ENCODE assay signal across 24 cellular contexts in genomic region chr5:68227532-68228160, GRCh38. TPM values are rescaled to one million over a fixed set of nuclear protein-coding genes. Genes with fewer than 3 reads are reported as not detected.
A peak's percentile ranks its signal among the peaks of the same experiment; 100 is the strongest.
DNase-seq lines count a peak whose midpoint lies in the region; ATAC-seq and TF ChIP-seq lines count a peak whose summit lies in the region.
"Had no signal": no experiment of that assay in that cellular context is flagged by ENCODE, and none has a peak within 500 bp of the region (broad histone marks: within the 10 kb centered on the region; RNA-seq: fewer than 3 reads in every experiment).

No MANE protein-coding gene starts in this region.

- no peaks in the 10 kb centered on the region for H3K27me3 ChIP-seq in heart left ventricle
- no peaks in the 10 kb centered on the region for H3K27me3 ChIP-seq in MM.1S (replicated peaks; ENCODE audit: insufficient read depth, low read length)
- H3K27me3 ChIP-seq in neutrophil = no peaks in the 10 kb centered on the region
- H3K27me3 ChIP-seq in upper lobe of left lung = no peaks in the 10 kb centered on the region
- H3K27me3 ChIP-seq: BLaER1, gastroesophageal sphincter, transverse colon had no signal

- ATAC-seq in heart left ventricle (no peak), Right ventricle myocardium inferior (no peak), HG03039 (IDR thresholded peaks at IDR 0.05; ENCODE audit: unreplicated experiment) (no peak), upper lobe of left lung (ENCODE audit: low FRiP score in 2 of 2) (no peak)
- ATAC-seq: gastroesophageal sphincter; left ventricle myocardium superior; naive thymus-derived CD8-positive, alpha-beta T cell had no signal

- no peak overlapping the region for H3K4me3 ChIP-seq in heart left ventricle
- H3K4me3 ChIP-seq in MM.1S (ENCODE audit: low read length) = no peak overlapping the region
- no peak overlapping the region for H3K4me3 ChIP-seq in choroid plexus epithelial cell (ENCODE audit: low read depth, low read length)
- no peak overlapping the region for H3K4me3 ChIP-seq in neutrophil (ENCODE audit: low read depth in 1 of 2, low read length in 1 of 2)
- no peak overlapping the region for H3K4me3 ChIP-seq in upper lobe of left lung
- H3K4me3 ChIP-seq: BLaER1, gastroesophageal sphincter, transverse colon had no signal

- no peaks in the 10 kb centered on the region for H3F3A ChIP-seq in MM.1S (ENCODE audit: insufficient read depth, low read length)

- no peaks in the 10 kb centered on the region for H3K9me3 ChIP-seq in heart left ventricle
- no peaks in the 10 kb centered on the region for H3K9me3 ChIP-seq in MM.1S (replicated peaks; ENCODE audit: insufficient read depth, low read length)
- H3K9me3 ChIP-seq in neutrophil = no peaks in the 10 kb centered on the region
- no peaks in the 10 kb centered on the region for H3K9me3 ChIP-seq in upper lobe of left lung
- H3K9me3 ChIP-seq: BLaER1, gastroesophageal sphincter, transverse colon had no signal

- peaks cover 53% of the 10 kb centered on the region for H3K79me2 ChIP-seq in MM.1S (ENCODE audit: low read length)

- peak overlapping the region in 7 of 12 donors; percentile 0 to 66 (median 12) for H3K27ac ChIP-seq in heart left ventricle
- no peak overlapping the region for H3K27ac ChIP-seq in MM.1S (ENCODE audit: low read length)
- peak overlapping the region; percentile 72 for H3K27ac ChIP-seq in neutrophil
- no peak overlapping the region for H3K27ac ChIP-seq in upper lobe of left lung
- H3K27ac ChIP-seq: BLaER1, gastroesophageal sphincter had no signal

- 58 to 70% (median 64%) methylated on average over 7 of the region's 7 CpGs for WGBS in heart left ventricle, 4 donors
- 79 to 85% methylated on average over 7 of the region's 7 CpGs for WGBS in upper lobe of left lung, 2 donors

- TF ChIP-seq CTCF in heart left ventricle (IDR thresholded peaks at IDR 0.05) (no peak), MM.1S (IDR thresholded peaks at IDR 0.05; ENCODE audit: low read length) (no peak), choroid plexus epithelial cell (conservative IDR thresholded peaks at IDR 0.05; ENCODE audit: low read depth, low read length) (no peak), neutrophil (IDR thresholded peaks at IDR 0.05) (no peak), upper lobe of left lung (IDR thresholded peaks at IDR 0.05) (no peak)

- H3K4me2 ChIP-seq in MM.1S (ENCODE audit: low read depth, low read length) = no peak overlapping the region
- H3K4me2 ChIP-seq: BLaER1 had no signal

- TF ChIP-seq EP300 in upper lobe of left lung (IDR thresholded peaks at IDR 0.05) = no peak

- no peaks in the 10 kb centered on the region for H3K9me2 ChIP-seq in MM.1S (replicated peaks; ENCODE audit: insufficient read depth, low read length)

- no peak for DNase-seq in heart left ventricle
- DNase-seq in Right ventricle myocardium inferior (ENCODE audit: missing footprints) = no peak
- DNase-seq in MM.1S = peak; percentile 13
- peak; percentile 52 for DNase-seq in choroid plexus epithelial cell (ENCODE audit: low read depth)
- no peak for DNase-seq in pons (ENCODE audit: low spot score)
- no peak for DNase-seq in upper lobe of left lung
- DNase-seq: ACHN; activated CD4-positive, alpha-beta T cell treated with anti-CD3 and anti-CD28 coated beads, Interleukin-2, amount 50 U/mL, for 48 hours; activated CD4-positive, CD25-positive, alpha-beta regulatory T cell; activated CD8-positive, alpha-beta memory T cell treated with anti-CD3 and anti-CD28 coated beads, Interleukin-2, amount 50 U/mL, for 48 hours; Calu3; DND-41; islet precursor cell; left ventricle myocardium superior; naive thymus-derived CD8-positive, alpha-beta T cell; NCI-H1092 treated with DMSO at 0.1 percent for 48 hours; NCI-H187 treated with DMSO at 0.1 percent for 48 hours; NCI-H526; small intestine; transverse colon had no signal

- no peak for TF ChIP-seq POLR2A in heart left ventricle (IDR thresholded peaks at IDR 0.05)
- no peak for TF ChIP-seq POLR2A in upper lobe of left lung (IDR thresholded peaks at IDR 0.05)

- H3K4me1 ChIP-seq in heart left ventricle (peaks cover 10 to 99% (median 92%) of the 10 kb centered on the region in 12 donors), MM.1S (ENCODE audit: low read length) (no peaks in the 10 kb centered on the region), neutrophil (ENCODE audit: control insufficient read depth in 1 of 2, insufficient read depth in 1 of 2, low read depth in 1 of 2, low read length in 1 of 2) (peaks cover 43 to 56% of the 10 kb centered on the region in 2 experiments), upper lobe of left lung (peaks cover 38 to 54% (median 44%) of the 10 kb centered on the region in 4 donors)

- intact Hi-C loops in heart left ventricle (cut with DNase I) = loop anchor here in 1 of 10 donors (10.0 kb wide), 1 partner anchor 413 kb away; no protein-coding TSS in a partner anchor
- intact Hi-C loops in Right ventricle myocardium inferior (cut with DNase I) = no loop called here

- no peak overlapping the region for H3K9ac ChIP-seq in MM.1S (ENCODE audit: low read length)
- H3K9ac ChIP-seq: BLaER1 had no signal

- 0 out of 2 replicates have a peak, but pooled peaks cover 7% of the 10 kb centered on the region for H4K20me1 ChIP-seq in MM.1S (ENCODE audit: insufficient read depth, low read length)

- H3K36me3 ChIP-seq in heart left ventricle (peaks cover 0 to 42% (median 23%) of the 10 kb centered on the region in 9 donors), MM.1S (replicated peaks; ENCODE audit: insufficient read depth, low read length) (0 out of 2 replicates have a peak, but pooled peaks cover 10% of the 10 kb centered on the region), neutrophil (peaks cover 16% of the 10 kb centered on the region), upper lobe of left lung (peaks cover 0 to 35% (median 10%) of the 10 kb centered on the region in 4 donors)

- no peak overlapping the region for H2AFZ ChIP-seq in MM.1S (ENCODE audit: low read length)

RNA-seq across cellular contexts. Expression of gene PIK3R1, which starts 12.1 kb away (rescaled TPM):
- total RNA-seq in heart left ventricle = 100 to 1,000 TPM in 6 of 9 donors, 10 to 100 TPM in 3; 80.3 to 221 (median 147) TPM
- polyA plus RNA-seq in heart left ventricle = 10 to 100 TPM; 16.3 to 65.2 TPM
- 113 TPM for total RNA-seq in Right ventricle myocardium inferior
- total RNA-seq in upper lobe of left lung = 100 to 1,000 TPM in 1 of 6 donors, 10 to 100 TPM in 5; 52.3 to 112 (median 92.5) TPM

Comparison
In these comparisons a context has a peak if more than half of its experiments do, and no peak if none do; other contexts are left out.
1. DNase-seq: peak in MM.1S (single experiment) and choroid plexus epithelial cell (single experiment); none in heart left ventricle (0 of 5), Right ventricle myocardium inferior (single experiment), pons (single experiment) and upper lobe of left lung (0 of 2).
2. H3K27ac ChIP-seq: peak in heart left ventricle (7 of 12) and neutrophil (single experiment); none in MM.1S (single experiment) and upper lobe of left lung (0 of 4).